Comparison of ENCODE assay signal across 24 cellular contexts in genomic region chr15:88688394-88688933, GRCh38.
"Had no signal": no experiment of that assay in that cellular context is flagged by ENCODE, and none has a peak within 500 bp of the region (broad histone marks: within the 10 kb centered on the region; RNA-seq: fewer than 3 reads in every experiment).

No MANE protein-coding gene starts in this region.

- DNase-seq: effector CD8-positive, alpha-beta T cell; endodermal cell; foreskin fibroblast; gastrocnemius medialis; left cardiac atrium; left lung; mesenchymal stem cell; naive thymus-derived CD8-positive, alpha-beta T cell; nephron progenitor cell; nucleus accumbens; stimulated activated naive B cell treated with anti-CD40 and anti-IgM and Interleukin-4, amounts not matched to agents 10 μg/mL and 1 μg/mL and 100 μg/mL, for 72 hours; upper lobe of left lung had no signal

- ATAC-seq: esophagus mucosa; gastrocnemius medialis; left cardiac atrium; left lung; naive thymus-derived CD8-positive, alpha-beta T cell; sciatic nerve; stimulated activated naive B cell treated with anti-CD40 and anti-IgM and Interleukin-4, amounts not matched to agents 10 μg/mL and 1 μg/mL and 100 μg/mL, for 72 hours had no signal

- H3K4me1 ChIP-seq: gastrocnemius medialis, left lung, prostate gland, right atrium auricular region, tibial nerve, upper lobe of left lung had no signal

- H3K4me3 Mint-ChIP-seq: dendritic cell treated with granulocyte-macrophage colony-stimulating factor and Interleukin-4, amounts not matched to agents 40 ng/mL and 50 ng/mL, for 4 days; endodermal cell; naive thymus-derived CD8-positive, alpha-beta T cell; nephron progenitor cell; stimulated activated naive B cell treated with anti-CD40 and anti-IgM and Interleukin-4, amounts not matched to agents 10 μg/mL and 1 μg/mL and 100 μg/mL, for 72 hours; stimulated activated naive CD8-positive, alpha-beta T cell treated with anti-CD3 and anti-CD28 coated beads, Interleukin-15, Interleukin-2, amounts not matched to agents 100 ng/mL and 50 ng/mL, for 24 hours had no signal

- H3K4me1 Mint-ChIP-seq: endodermal cell had no signal

- H3K36me3 ChIP-seq: gastrocnemius medialis, left lung, prostate gland, right atrium auricular region, thoracic aorta, tibial nerve, upper lobe of left lung had no signal

- H3K9me3 ChIP-seq: gastrocnemius medialis, left lung, prostate gland, right atrium auricular region, thoracic aorta, tibial nerve, upper lobe of left lung had no signal

- H3K27ac ChIP-seq: epithelial cell of prostate, gastrocnemius medialis, left lung, prostate gland, right atrium auricular region, thoracic aorta, tibial nerve, upper lobe of left lung had no signal

- H3K27ac Mint-ChIP-seq: dendritic cell treated with granulocyte-macrophage colony-stimulating factor and Interleukin-4, amounts not matched to agents 40 ng/mL and 50 ng/mL, for 4 days; endodermal cell; naive thymus-derived CD8-positive, alpha-beta T cell; nephron progenitor cell; stimulated activated naive CD8-positive, alpha-beta T cell treated with anti-CD3 and anti-CD28 coated beads, Interleukin-15, Interleukin-2, amounts not matched to agents 100 ng/mL and 50 ng/mL, for 24 hours had no signal

- H3K9me3 Mint-ChIP-seq: dendritic cell treated with granulocyte-macrophage colony-stimulating factor and Interleukin-4, amounts not matched to agents 40 ng/mL and 50 ng/mL, for 4 days had no signal

- FAIRE-seq: colon, islet of Langerhans, urothelium cell line had no signal

- H3K27me3 ChIP-seq: right atrium auricular region, upper lobe of left lung had no signal

- H3K4me3 ChIP-seq: gastrocnemius medialis, left lung, prostate gland, right atrium auricular region, thoracic aorta, tibial nerve, upper lobe of left lung had no signal
